In genomic region chr4:24800273-24800880, GRCh38 we compare ENCODE assay signal across 14 cellular contexts. TPM values are rescaled to one million over a fixed set of nuclear protein-coding genes. Genes with fewer than 3 reads are reported as not detected.
DNase-seq lines count a peak whose midpoint lies in the region; FAIRE-seq and TF ChIP-seq lines count a peak whose summit lies in the region.
"Had no signal": no experiment of that assay in that cellular context is flagged by ENCODE, and none has a peak within 500 bp of the region (broad histone marks: within the 10 kb centered on the region; RNA-seq: fewer than 3 reads in every experiment).

No MANE protein-coding gene starts in this region.

- intact Hi-C loops in dendritic cell treated with granulocyte-macrophage colony-stimulating factor and Interleukin-4, amounts not matched to agents 40 ng/mL and 50 ng/mL, for 4 days (cut with micrococcal nuclease): no loop called here

- no peaks in the 10 kb centered on the region for H3K36me3 Mint-ChIP-seq in dendritic cell treated with granulocyte-macrophage colony-stimulating factor and Interleukin-4, amounts not matched to agents 40 ng/mL and 50 ng/mL, for 4 days (ENCODE audit: low read depth)
- H3K36me3 Mint-ChIP-seq in activated naive CD8-positive, alpha-beta T cell treated with anti-CD3 and anti-CD28 coated beads for 36 hours: no peaks in the 10 kb centered on the region

- H3K4me1 Mint-ChIP-seq in dendritic cell treated with granulocyte-macrophage colony-stimulating factor and Interleukin-4, amounts not matched to agents 40 ng/mL and 50 ng/mL, for 4 days (ENCODE audit: low read depth): peaks cover 16% of the 10 kb centered on the region
- H3K4me1 Mint-ChIP-seq in activated naive CD8-positive, alpha-beta T cell treated with anti-CD3 and anti-CD28 coated beads for 36 hours: peaks cover 2% of the 10 kb centered on the region

- no peaks in the 10 kb centered on the region for H3K79me2 ChIP-seq in GM23248 (ENCODE audit: insufficient read depth)

- H2AFZ ChIP-seq in GM23248: peak overlapping the region; percentile 58

- no peaks in the 10 kb centered on the region for H3K9me2 ChIP-seq in GM23248 (ENCODE audit: insufficient read depth)

- H3K9me3 Mint-ChIP-seq in dendritic cell treated with granulocyte-macrophage colony-stimulating factor and Interleukin-4, amounts not matched to agents 40 ng/mL and 50 ng/mL, for 4 days: no peaks in the 10 kb centered on the region
- H3K9me3 Mint-ChIP-seq in activated naive CD8-positive, alpha-beta T cell treated with anti-CD3 and anti-CD28 coated beads for 36 hours: no peaks in the 10 kb centered on the region
- H3K9me3 Mint-ChIP-seq: activated naive CD4-positive, alpha-beta T cell treated with anti-CD3 and anti-CD28 coated beads, Interleukin-2, amount 50 U/mL, for 72 hours; HFFc6 had no signal

- TF ChIP-seq CTCF in WERI-Rb-1 (IDR thresholded peaks at IDR 0.05; ENCODE audit: low read depth, low read length): no peak

- peaks cover 62% of the 10 kb centered on the region for H3K27me3 Mint-ChIP-seq in dendritic cell treated with granulocyte-macrophage colony-stimulating factor and Interleukin-4, amounts not matched to agents 40 ng/mL and 50 ng/mL, for 4 days
- H3K27me3 Mint-ChIP-seq in activated naive CD8-positive, alpha-beta T cell treated with anti-CD3 and anti-CD28 coated beads for 36 hours: peaks cover 53% of the 10 kb centered on the region

- H3K27me3 ChIP-seq in GM23248 (replicated peaks; ENCODE audit: insufficient read depth) (no peaks in the 10 kb centered on the region), iPS-18a (ENCODE audit: control insufficient read depth, insufficient read depth, low read length) (peaks cover 59% of the 10 kb centered on the region), WERI-Rb-1 (ENCODE audit: insufficient read depth, low read depth, severe bottlenecking) (no peaks in the 10 kb centered on the region)

- H3K9ac ChIP-seq in GM23248: peak overlapping the region; percentile 24; the same call in 1 of the 2 replicates
- no peak overlapping the region for H3K9ac ChIP-seq in iPS-18a (ENCODE audit: low read length)

- 11 to 16% methylated on average over 11 to 26 of the region's 26 CpGs for WGBS in GM23248 (ENCODE audit: low coverage in 1 of 2, low lambda C conversion rate in 2 of 2, missing lambda C conversion rate in 2 of 2), 2 experiments

- H3K4me2 ChIP-seq in GM23248 (ENCODE audit: unreplicated experiment): peak overlapping the region; percentile 65

- no peaks in the 10 kb centered on the region for H4K20me1 ChIP-seq in GM23248 (ENCODE audit: insufficient read depth)

- no peak for FAIRE-seq in RCC 7860 (lab: Jason Lieb, UNC)
- FAIRE-seq: GM19239 had no signal

- H3K4me3 Mint-ChIP-seq in dendritic cell treated with granulocyte-macrophage colony-stimulating factor and Interleukin-4, amounts not matched to agents 40 ng/mL and 50 ng/mL, for 4 days: peak overlapping the region; percentile 64
- no peak overlapping the region for H3K4me3 Mint-ChIP-seq in activated naive CD8-positive, alpha-beta T cell treated with anti-CD3 and anti-CD28 coated beads for 36 hours
- H3K4me3 Mint-ChIP-seq: HFFc6 had no signal

- H3K9me3 ChIP-seq in GM23248 (ENCODE audit: low read depth) (no peaks in the 10 kb centered on the region), iPS-18a (ENCODE audit: control insufficient read depth, low read depth, low read length) (no peaks in the 10 kb centered on the region), WERI-Rb-1 (ENCODE audit: severe bottlenecking) (no peaks in the 10 kb centered on the region)
- H3K9me3 ChIP-seq: Caco-2 had no signal

- H3K36me3 ChIP-seq in GM23248 (ENCODE audit: low read depth): no peaks in the 10 kb centered on the region
- no peaks in the 10 kb centered on the region for H3K36me3 ChIP-seq in iPS-18a (ENCODE audit: control insufficient read depth, low read depth, low read length)
- no peaks in the 10 kb centered on the region for H3K36me3 ChIP-seq in WERI-Rb-1

- no peak overlapping the region for H3K27ac ChIP-seq in GM23248
- no peak overlapping the region for H3K27ac ChIP-seq in iPS-18a (ENCODE audit: low read length)
- H3K27ac ChIP-seq in WERI-Rb-1: no peak overlapping the region

- H3F3A ChIP-seq in GM23248 (ENCODE audit: insufficient read depth): no peaks in the 10 kb centered on the region; the same call in 1 of the 2 replicates

- in situ Hi-C loops in GM23248 (cut with MboI): no loop called here

- H3K4me1 ChIP-seq in GM23248 (ENCODE audit: insufficient read depth): peaks cover 7% of the 10 kb centered on the region; the same call in 1 of the 2 replicates
- peaks cover 13% of the 10 kb centered on the region for H3K4me1 ChIP-seq in iPS-18a (ENCODE audit: control insufficient read depth, low read depth, low read length)

- H3K4me3 ChIP-seq in GM23248: peak overlapping the region; percentile 54
- peak overlapping the region; percentile 48 for H3K4me3 ChIP-seq in iPS-18a (ENCODE audit: low read length)
- H3K4me3 ChIP-seq in skeletal muscle cell (ENCODE audit: low read depth, low read length): peak overlapping the region; percentile 20
- H3K4me3 ChIP-seq in WERI-Rb-1 (ENCODE audit: low read depth, low read length): no peak overlapping the region

- DNase-seq in GM23248: peak; percentile 30
- no peak for DNase-seq in skeletal muscle cell (ENCODE audit: low read depth)
- no peak for DNase-seq in WERI-Rb-1
- no peak for DNase-seq in RCC 7860 (ENCODE audit: low spot score)
- no peak for DNase-seq in SKM-1 (lab: John Stamatoyannopoulos, UW; ENCODE audit: unreplicated experiment)
- DNase-seq in activated naive CD8-positive, alpha-beta T cell treated with anti-CD3 and anti-CD28 coated beads for 36 hours: no peak
- DNase-seq: activated CD4-positive, alpha-beta T cell treated with anti-CD3 and anti-CD28 coated beads for 48 hours; Caco-2; HFFc6; NCI-H510A had no signal

- H3K27ac Mint-ChIP-seq in dendritic cell treated with granulocyte-macrophage colony-stimulating factor and Interleukin-4, amounts not matched to agents 40 ng/mL and 50 ng/mL, for 4 days: no peak overlapping the region
- H3K27ac Mint-ChIP-seq in activated naive CD8-positive, alpha-beta T cell treated with anti-CD3 and anti-CD28 coated beads for 36 hours: no peak overlapping the region
- H3K27ac Mint-ChIP-seq: activated naive CD4-positive, alpha-beta T cell treated with anti-CD3 and anti-CD28 coated beads, Interleukin-2, amount 50 U/mL, for 72 hours; HFFc6 had no signal

RNA-seq across cellular contexts. Expression of gene SOD3, which starts 5.0 kb away (rescaled TPM):
- 3.8 and 8.2 TPM in 2 replicates for total RNA-seq in GM23248 (2014; rRNA removed; shearing (Covaris generic))
- polyA plus RNA-seq in GM23248 (2016; fragmentation: Nextera tagmentation; extraction: Ambion mirVana): 9.2 and 10.1 TPM in 2 replicates
- not detected for total RNA-seq in activated naive CD8-positive, alpha-beta T cell treated with anti-CD3 and anti-CD28 coated beads for 36 hours
- total RNA-seq: activated naive CD4-positive, alpha-beta T cell treated with anti-CD3 and anti-CD28 coated beads, Interleukin-2, amount 50 U/mL, for 72 hours had no signal
